16 cellular contexts compared by ENCODE assay signal in the genomic region with DNA sequence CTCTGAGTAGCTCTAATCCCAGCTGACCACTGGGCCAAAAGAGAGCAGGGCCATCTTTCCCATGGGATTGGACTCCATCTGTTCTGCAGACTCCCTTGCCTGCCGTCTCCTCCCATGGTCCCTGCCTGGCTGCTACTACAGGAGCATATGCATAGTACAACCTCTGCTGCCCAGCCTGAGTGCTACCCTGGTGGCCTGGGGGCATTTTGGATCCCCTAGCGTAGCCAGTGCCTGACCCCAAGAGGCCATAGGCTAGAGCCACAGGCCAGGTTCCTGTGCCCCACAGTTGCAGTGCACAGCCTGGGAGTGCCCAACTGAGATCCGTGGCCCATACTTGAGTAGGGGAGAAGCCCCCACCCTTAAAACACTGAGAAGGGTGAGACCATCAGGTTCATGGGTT.
DNase-seq lines count a peak whose midpoint lies in the region; ATAC-seq, FAIRE-seq and TF ChIP-seq lines count a peak whose summit lies in the region.
"Had no signal": no experiment of that assay in that cellular context is flagged by ENCODE, and none has a peak within 500 bp of the region (broad histone marks: within the 10 kb centered on the region; RNA-seq: fewer than 3 reads in every experiment).

No MANE protein-coding gene starts in this region.

- H3K4me2 ChIP-seq in H1 (ENCODE audit: insufficient read depth in 1 of 2, low read depth in 2 of 2, low read length in 2 of 2) (no peak overlapping the region), neuronal stem cell (ENCODE audit: insufficient read depth, low read length, poor library complexity, severe bottlenecking) (no peak overlapping the region)

- ATAC-seq in WTC11 = peak; percentile 64
- no peak for ATAC-seq in left colon
- no peak for ATAC-seq in HG03469 (IDR thresholded peaks at IDR 0.05; ENCODE audit: unreplicated experiment)

- H3K27ac ChIP-seq in H1 (ENCODE audit: low read depth, low read length) = no peak overlapping the region
- no peak overlapping the region for H3K27ac ChIP-seq in neuronal stem cell (replicated peaks; ENCODE audit: low read length)

- H3K27ac Mint-ChIP-seq in WTC11 = no peak overlapping the region
- H3K27ac Mint-ChIP-seq: CD4-positive, alpha-beta memory T cell had no signal

- no peaks in the 10 kb centered on the region for H3K4me1 ChIP-seq in H1 (replicated peaks in 1 of 4; ENCODE audit: control insufficient read depth in 3 of 4, insufficient read depth in 4 of 4, low read length in 3 of 4)
- H3K4me1 ChIP-seq in neuronal stem cell (ENCODE audit: control insufficient read depth in 2 of 2, insufficient read depth in 1 of 2, low read depth in 1 of 2, low read length in 2 of 2) = no peaks in the 10 kb centered on the region

- intact Hi-C loops in left colon (cut with DNase I, micrococcal nuclease) = no loop called here

- no peaks in the 10 kb centered on the region for H3K79me2 ChIP-seq in H1 (ENCODE audit: control insufficient read depth in 1 of 2, insufficient read depth in 2 of 2, low read length in 2 of 2)

- H3K36me3 ChIP-seq in H1 (ENCODE audit: control insufficient read depth in 2 of 4, insufficient read depth in 4 of 4, low read length in 3 of 4) (no peaks in the 10 kb centered on the region), neuronal stem cell (replicated peaks in 1 of 2; ENCODE audit: control insufficient read depth in 2 of 2, insufficient read depth in 2 of 2, low read length in 2 of 2) (no peaks in the 10 kb centered on the region)

- H3K4me1 Mint-ChIP-seq in WTC11 = no peaks in the 10 kb centered on the region
- H3K4me1 Mint-ChIP-seq: CD4-positive, alpha-beta memory T cell had no signal

- H3K79me1 ChIP-seq in H1 (ENCODE audit: low read depth, low read length) (no peaks in the 10 kb centered on the region), neuronal stem cell (ENCODE audit: low read depth, low read length) (no peaks in the 10 kb centered on the region)

- H3K18ac ChIP-seq in H1 (ENCODE audit: extremely low read depth, low read length) (no peak overlapping the region), neuronal stem cell (ENCODE audit: low read length) (no peak overlapping the region)

- 98% methylated on average over 3 of the region's 3 CpGs; no CpG with 5 or more reads in 1 of the 2 experiments for WGBS in H1 (ENCODE audit: extremely low coverage in 1 of 2, insufficient coverage in 1 of 2, insufficient read length in 1 of 2, insufficient replicate concordance in 2 of 2, low coverage in 1 of 2, low lambda C conversion rate in 2 of 2, missing lambda C conversion rate in 1 of 2), 2 experiments
- WGBS in neuronal stem cell (ENCODE audit: extremely low coverage in 2 of 2, insufficient read length in 2 of 2, insufficient replicate concordance in 1 of 2), 2 donors = no CpG with 5 or more reads among the region's 3 CpGs

- H3K36me3 Mint-ChIP-seq in WTC11 = no peaks in the 10 kb centered on the region
- H3K36me3 Mint-ChIP-seq: CD4-positive, alpha-beta memory T cell had no signal

- H3K23me2 ChIP-seq in H1 (ENCODE audit: low read depth, low read length) = no peaks in the 10 kb centered on the region

- H2AK5ac ChIP-seq in H1 (ENCODE audit: low read depth, low read length) (no peak overlapping the region), neuronal stem cell (ENCODE audit: low read depth, low read length) (peak overlapping the region; percentile 22)

- H3K27me3 ChIP-seq in H1 (replicated peaks in 1 of 4; ENCODE audit: control insufficient read depth in 3 of 4, extremely low read depth in 1 of 4, insufficient read depth in 3 of 4, low read length in 3 of 4) (no peaks in the 10 kb centered on the region), neuronal stem cell (ENCODE audit: control insufficient read depth in 3 of 3, insufficient read depth in 3 of 3, low read depth in 1 of 3, low read length in 3 of 3) (no peaks in the 10 kb centered on the region)

- H4K91ac ChIP-seq in H1 (replicated peaks; ENCODE audit: insufficient read length, low read length) (no peak overlapping the region), neuronal stem cell (ENCODE audit: low read depth, low read length, poor library complexity) (no peak overlapping the region)

- no peak overlapping the region for H2BK120ac ChIP-seq in H1 (replicated peaks; ENCODE audit: low read depth, low read length)
- H2BK120ac ChIP-seq in neuronal stem cell (ENCODE audit: low read depth, low read length) = peak overlapping the region; percentile 75

- H2BK12ac ChIP-seq in H1 (ENCODE audit: low read depth, low read length) (no peak overlapping the region), neuronal stem cell (ENCODE audit: low read length) (no peak overlapping the region)

- H4K20me1 ChIP-seq in H1 (replicated peaks in 1 of 2; ENCODE audit: control insufficient read depth in 1 of 2, insufficient read depth in 2 of 2, low read length in 2 of 2) = no peaks in the 10 kb centered on the region

- H2BK15ac ChIP-seq in H1 (ENCODE audit: low read length) (no peak overlapping the region), neuronal stem cell (ENCODE audit: low read length) (no peak overlapping the region)

- H4K8ac ChIP-seq in H1 (ENCODE audit: extremely low read depth, insufficient read depth, low read length) (no peak overlapping the region), neuronal stem cell (ENCODE audit: low read depth, low read length) (no peak overlapping the region)

- H3K9ac ChIP-seq in H1 (replicated peaks in 1 of 4; ENCODE audit: extremely low read depth in 1 of 4, low read depth in 3 of 4, low read length in 3 of 4) (no peak overlapping the region), neuronal stem cell (ENCODE audit: low read depth, low read length, poor library complexity) (no peak overlapping the region)

- peak; percentile 16 to 37; a peak in 2 of 4 replicates for TF ChIP-seq RAD21 in H1 (IDR thresholded peaks at IDR 0.05 in 1 of 2, conservative IDR thresholded peaks at IDR 0.05 in 1 of 2; ENCODE audit: low read depth in 2 of 2, low read length in 2 of 2)

- TF ChIP-seq EP300 in H1 (IDR thresholded peaks at IDR 0.05; ENCODE audit: borderline replicate concordance in 1 of 2, low read depth in 2 of 2, low read length in 2 of 2) = no peak

- H3K27me3 Mint-ChIP-seq in WTC11 (ENCODE audit: low read depth) = no peaks in the 10 kb centered on the region; the same call in 1 of the 2 replicates
- H3K27me3 Mint-ChIP-seq: CD4-positive, alpha-beta memory T cell had no signal

- H3K14ac ChIP-seq in H1 (ENCODE audit: insufficient read length) = no peak overlapping the region
- no peak overlapping the region for H3K14ac ChIP-seq in neuronal stem cell (ENCODE audit: low read length)

- H3K4me3 ChIP-seq in H1 (ENCODE audit: extremely low read depth in 1 of 4, insufficient read depth in 2 of 4, low read depth in 3 of 4, low read length in 4 of 4) (no peak overlapping the region), neuronal stem cell (ENCODE audit: low read length in 2 of 2) (peak overlapping the region in 1 of 2 donors; percentile 26)

- FAIRE-seq in H1 (lab: Jason Lieb, UNC) = no peak
- FAIRE-seq: G401.6, GM12892 had no signal

- no peak for TF ChIP-seq POLR2A in H1 (IDR thresholded peaks at IDR 0.05; ENCODE audit: control extremely low read depth in 1 of 2, low read depth in 2 of 2, low read length in 2 of 2)

- H3K4me3 Mint-ChIP-seq in WTC11 = no peak overlapping the region
- H3K4me3 Mint-ChIP-seq: CD4-positive, alpha-beta memory T cell had no signal

- H2AFZ ChIP-seq in H1 (ENCODE audit: low read length) = no peak overlapping the region
- H2AFZ ChIP-seq in neuronal stem cell (ENCODE audit: low read length) = no peak overlapping the region

- CTCF ChIA-PET in WTC11 (lab: Charles Lee) (no interaction called here), H1 (lab: Charles Lee; ENCODE audit: partially characterized antibody) (interaction anchor here (0.6 to 1.3 kb wide), 2 partner anchors 10 to 17 kb away, joined by 3 to 5 read pairs; no protein-coding TSS in a partner anchor)

- H3K23ac ChIP-seq in H1 (ENCODE audit: insufficient read length) = no peak overlapping the region
- no peak overlapping the region for H3K23ac ChIP-seq in neuronal stem cell (ENCODE audit: low read depth, low read length, poor library complexity)

- no peak for TF ChIP-seq CTCF in WTC11 (IDR thresholded peaks at IDR 0.05)
- TF ChIP-seq CTCF in H1 (IDR thresholded peaks at IDR 0.05; ENCODE audit: control extremely low read depth in 1 of 3, insufficient read depth in 1 of 3, low read depth in 1 of 3, low read length in 3 of 3) = no peak

- peaks cover 8% of the 10 kb centered on the region for H3K9me3 Mint-ChIP-seq in WTC11

- DNase-seq in WTC11 (ENCODE audit: low spot score) = no peak
- no peak for DNase-seq in H1 (ENCODE audit: low read depth in 1 of 2, low spot score in 2 of 2)
- no peak for DNase-seq in neuronal stem cell (ENCODE audit: low spot score)
- no peak for DNase-seq in left colon
- no peak for DNase-seq in NCI-H82 (lab: John Stamatoyannopoulos, UW)
- DNase-seq: C1 segment of cervical spinal cord; CD4-positive, alpha-beta memory T cell; COR-L47; DMS153; DND-41; GOT3; H7; HCEC 1CT had no signal

- H3K4ac ChIP-seq in H1 (replicated peaks; ENCODE audit: insufficient read length, low read depth, low read length) (no peak overlapping the region), neuronal stem cell (ENCODE audit: low read length) (no peak overlapping the region)

- POLR2A ChIA-PET in WTC11 (lab: Charles Lee) (no interaction called here), H1 (lab: Charles Lee; ENCODE audit: partially characterized antibody) (no interaction called here)

- no peak overlapping the region for H2BK5ac ChIP-seq in H1 (ENCODE audit: low read depth, low read length)
- no peak overlapping the region for H2BK5ac ChIP-seq in neuronal stem cell (ENCODE audit: low read length)

- H3K9me3 ChIP-seq in H1 (ENCODE audit: insufficient read depth in 2 of 2, low read depth in 1 of 2, low read length in 1 of 2) (no peaks in the 10 kb centered on the region; a peak in 1 of 4 replicates), neuronal stem cell (replicated peaks in 1 of 2; ENCODE audit: control insufficient read depth in 2 of 2, insufficient read depth in 1 of 2, low read depth in 1 of 2, low read length in 2 of 2) (no peaks in the 10 kb centered on the region)

- H4K5ac ChIP-seq in H1 (ENCODE audit: insufficient read length, low read depth, low read length) = no peak overlapping the region

- H3K56ac ChIP-seq in H1 (replicated peaks; ENCODE audit: insufficient read length, low read depth, low read length) = no peak overlapping the region

- H2BK20ac ChIP-seq in H1 (ENCODE audit: low read length) = no peak overlapping the region
